Comparison of ENCODE assay signal across 19 cellular contexts in genomic region chr20:46260480-46260879, GRCh38. TPM values are rescaled to one million over a fixed set of nuclear protein-coding genes. Genes with fewer than 3 reads are reported as not detected.
DNase-seq lines count a peak whose midpoint lies in the region; ATAC-seq and TF ChIP-seq lines count a peak whose summit lies in the region.
"Had no signal": no experiment of that assay in that cellular context is flagged by ENCODE, and none has a peak within 500 bp of the region (broad histone marks: within the 10 kb centered on the region; RNA-seq: fewer than 3 reads in every experiment).

No MANE protein-coding gene starts in this region.

- no peak overlapping the region for H3K4me3 ChIP-seq in heart left ventricle
- no peak overlapping the region for H3K4me3 ChIP-seq in prostate gland
- no peak overlapping the region for H3K4me3 ChIP-seq in smooth muscle cell
- H3K4me3 ChIP-seq: suprapubic skin had no signal

- no peaks in the 10 kb centered on the region for H4K20me1 ChIP-seq in smooth muscle cell (ENCODE audit: low read depth)

- H3K27me3 ChIP-seq in heart left ventricle (peaks cover 0 to 35% (median 8%) of the 10 kb centered on the region in 9 donors), prostate gland (replicated peaks; ENCODE audit: insufficient read depth) (no peaks in the 10 kb centered on the region), smooth muscle cell (ENCODE audit: low read depth) (peaks cover 51% of the 10 kb centered on the region)

- ATAC-seq in heart left ventricle, result peak; percentile 26 to 78 (median 54)

- TF ChIP-seq CTCF in heart left ventricle (IDR thresholded peaks at IDR 0.05), result no peak
- TF ChIP-seq CTCF in prostate gland (IDR thresholded peaks at IDR 0.05), result no peak
- no peak for TF ChIP-seq CTCF in smooth muscle cell (IDR thresholded peaks at IDR 0.05; ENCODE audit: borderline replicate concordance, insufficient read depth, poor library complexity, severe bottlenecking)

- H3K79me2 ChIP-seq in smooth muscle cell (ENCODE audit: low read depth), result no peaks in the 10 kb centered on the region

- H3K9ac ChIP-seq in smooth muscle cell (ENCODE audit: low read depth), result no peak overlapping the region
- H3K9ac ChIP-seq: KMS-11 had no signal

- intact Hi-C loops in heart left ventricle (cut with DNase I) (no loop called here), prostate gland (cut with DNase I) (no loop called here)

- H3K4me2 ChIP-seq in smooth muscle cell, result no peak overlapping the region
- H3K4me2 ChIP-seq: KMS-11 had no signal

- H3K36me3 ChIP-seq in heart left ventricle (no peaks in the 10 kb centered on the region), prostate gland (no peaks in the 10 kb centered on the region), smooth muscle cell (ENCODE audit: low read depth) (no peaks in the 10 kb centered on the region)
- H3K36me3 ChIP-seq: suprapubic skin had no signal

- DNase-seq in DMS 273 (lab: John Stamatoyannopoulos, UW; ENCODE audit: unreplicated experiment) (peak; percentile 52), DMS 273 treated with DMSO at 0.1 percent for 48 hours (lab: John Stamatoyannopoulos, UW) (no peak), NCI-H2196 treated with DMSO at 0.1 percent for 48 hours (lab: John Stamatoyannopoulos, UW; ENCODE audit: unreplicated experiment) (peak; percentile 49), heart left ventricle (peak in 2 of 5 donors; percentile 74 to 77), prostate gland (ENCODE audit: low spot score) (peak; percentile 85), smooth muscle cell (lab: John Stamatoyannopoulos, UW; ENCODE audit: unreplicated experiment) (no peak), AML-193 (lab: John Stamatoyannopoulos, UW) (no peak), COLO829 (ENCODE audit: low spot score) (no peak)
- DNase-seq: activated naive CD4-positive, alpha-beta T cell treated with anti-CD3 and anti-CD28 coated beads, Interleukin-2, amount 10 ng/mL, durations not matched to agents 7 days and 5 days; DMS53; endodermal cell; NCI-H1105 treated with DMSO at 0.1 percent for 48 hours; NCI-H226; occipital lobe; stimulated activated CD4-positive, alpha-beta T cell treated with anti-CD3 and anti-CD28 coated beads, Interleukin-4, amount 100 ng/mL, for 24 hours had no signal

- H3K27ac ChIP-seq in heart left ventricle (no peak overlapping the region), prostate gland (no peak overlapping the region), smooth muscle cell (ENCODE audit: low read depth) (no peak overlapping the region)
- H3K27ac ChIP-seq: KMS-11, suprapubic skin had no signal

- no peaks in the 10 kb centered on the region for H3F3A ChIP-seq in smooth muscle cell (ENCODE audit: low read depth)

- no peak for TF ChIP-seq POLR2A in heart left ventricle (IDR thresholded peaks at IDR 0.05)
- TF ChIP-seq POLR2A in prostate gland (IDR thresholded peaks at IDR 0.05), result no peak

- H3K4me1 ChIP-seq in heart left ventricle, result peaks cover 0 to 6% (median under 1%) of the 10 kb centered on the region in 12 donors
- no peaks in the 10 kb centered on the region for H3K4me1 ChIP-seq in prostate gland (replicated peaks)
- no peaks in the 10 kb centered on the region for H3K4me1 ChIP-seq in smooth muscle cell (ENCODE audit: low read depth)

- H3K9me3 ChIP-seq in heart left ventricle (no peaks in the 10 kb centered on the region), prostate gland (no peaks in the 10 kb centered on the region), smooth muscle cell (replicated peaks; ENCODE audit: low read depth) (no peaks in the 10 kb centered on the region)
- H3K9me3 ChIP-seq: suprapubic skin had no signal

- H2AFZ ChIP-seq in smooth muscle cell (ENCODE audit: low read depth), result no peak overlapping the region

- 53 to 64% (median 59%) methylated on average over 2 to 3 of the region's 3 CpGs for WGBS in heart left ventricle, 4 donors
- 47% methylated on average over 3 of the region's 3 CpGs for WGBS in prostate gland
- WGBS in smooth muscle cell (ENCODE audit: low lambda C conversion rate), result 88% methylated on average over 3 of the region's 3 CpGs

RNA-seq across cellular contexts. Expression of gene CDH22, which starts 47.8 kb away (rescaled TPM):
- total RNA-seq in heart left ventricle, result under 1 TPM; 0.13 to 0.90 (median 0.50) TPM
- under 1 TPM; 0.03 to 0.42 TPM for polyA plus RNA-seq in heart left ventricle
- 1 to 10 TPM; 1.9 to 3.3 TPM for total RNA-seq in prostate gland
- total RNA-seq in smooth muscle cell, result not detected in 2 replicates
- not detected in 2 replicates for polyA plus RNA-seq in smooth muscle cell
- total RNA-seq: T-helper 1 cell treated with Interleukin-12 subunit alpha and Interleukin-12 subunit beta and Interleukin-4 antibody, amounts not matched to agents 30 ng/mL and 1 ng/mL, for 36 hours had no signal
- polyA plus RNA-seq: BJ had no signal

Comparison
In these comparisons a context has a peak if more than half of its experiments do, and no peak if none do; other contexts are left out.
1. DNase-seq: peak in DMS 273 (single experiment), NCI-H2196 treated with DMSO at 0.1 percent for 48 hours (single experiment) and prostate gland (single experiment); none in DMS 273 treated with DMSO at 0.1 percent for 48 hours (single experiment), smooth muscle cell (single experiment), AML-193 (0 of 2) and COLO829 (single experiment).